28 cellular contexts compared by ENCODE assay signal in genomic region chr1:218315638-218316037, GRCh38. TPM values are rescaled to one million over a fixed set of nuclear protein-coding genes. Genes with fewer than 3 reads are reported as not detected.
"Had no signal": no experiment of that assay in that cellular context is flagged by ENCODE, and none has a peak within 500 bp of the region (broad histone marks: within the 10 kb centered on the region; RNA-seq: fewer than 3 reads in every experiment).

No MANE protein-coding gene starts in this region.

- H3K79me2 ChIP-seq: parathyroid adenoma had no signal

- H3K4me3 Mint-ChIP-seq: dendritic cell treated with granulocyte-macrophage colony-stimulating factor and Interleukin-4, amounts not matched to agents 40 ng/mL and 50 ng/mL, for 4 days; memory B cell; naive thymus-derived CD4-positive, alpha-beta T cell; nephron; neural progenitor cell; stimulated activated naive B cell treated with anti-CD40 and anti-IgM and Interleukin-4, amounts not matched to agents 10 μg/mL and 1 μg/mL and 100 μg/mL, for 72 hours; stimulated activated naive CD8-positive, alpha-beta T cell treated with anti-CD3 and anti-CD28 coated beads, Interleukin-15, Interleukin-2, amounts not matched to agents 100 ng/mL and 50 ng/mL, for 24 hours had no signal

- H3K4me1 ChIP-seq: esophagus squamous epithelium, gastrocnemius medialis, parathyroid adenoma, right lobe of liver, suprapubic skin, transverse colon, upper lobe of right lung, uterus had no signal

- H3K9me3 Mint-ChIP-seq: dendritic cell treated with granulocyte-macrophage colony-stimulating factor and Interleukin-4, amounts not matched to agents 40 ng/mL and 50 ng/mL, for 4 days; memory B cell; nephron; neural progenitor cell; stimulated activated naive B cell treated with anti-CD40 and anti-IgM and Interleukin-4, amounts not matched to agents 10 μg/mL and 1 μg/mL and 100 μg/mL, for 72 hours; stimulated activated naive CD8-positive, alpha-beta T cell treated with anti-CD3 and anti-CD28 coated beads, Interleukin-15, Interleukin-2, amounts not matched to agents 100 ng/mL and 50 ng/mL, for 24 hours had no signal

- FAIRE-seq: colon, endometrium, keratinocyte, small intestine had no signal

- H3K27me3 Mint-ChIP-seq: dendritic cell treated with granulocyte-macrophage colony-stimulating factor and Interleukin-4, amounts not matched to agents 40 ng/mL and 50 ng/mL, for 4 days; memory B cell; naive thymus-derived CD4-positive, alpha-beta T cell; progenitor cell of endocrine pancreas; stimulated activated naive B cell treated with anti-CD40 and anti-IgM and Interleukin-4, amounts not matched to agents 10 μg/mL and 1 μg/mL and 100 μg/mL, for 72 hours; stimulated activated naive CD8-positive, alpha-beta T cell treated with anti-CD3 and anti-CD28 coated beads, Interleukin-15, Interleukin-2, amounts not matched to agents 100 ng/mL and 50 ng/mL, for 24 hours had no signal

- H3K27ac ChIP-seq: esophagus squamous epithelium, gastrocnemius medialis, neural progenitor cell, parathyroid adenoma, right lobe of liver, suprapubic skin, transverse colon, upper lobe of right lung, uterus had no signal

- H3K9me3 ChIP-seq: esophagus squamous epithelium, gastrocnemius medialis, right lobe of liver, suprapubic skin, transverse colon, upper lobe of right lung, uterus had no signal

- H3K27ac Mint-ChIP-seq: dendritic cell treated with granulocyte-macrophage colony-stimulating factor and Interleukin-4, amounts not matched to agents 40 ng/mL and 50 ng/mL, for 4 days; memory B cell; naive thymus-derived CD4-positive, alpha-beta T cell; nephron; neural progenitor cell; progenitor cell of endocrine pancreas; stimulated activated naive B cell treated with anti-CD40 and anti-IgM and Interleukin-4, amounts not matched to agents 10 μg/mL and 1 μg/mL and 100 μg/mL, for 72 hours; stimulated activated naive CD8-positive, alpha-beta T cell treated with anti-CD3 and anti-CD28 coated beads, Interleukin-15, Interleukin-2, amounts not matched to agents 100 ng/mL and 50 ng/mL, for 24 hours had no signal

- H3K36me3 ChIP-seq: right lobe of liver, transverse colon, upper lobe of right lung, uterus had no signal

- DNase-seq: effector memory CD4-positive, alpha-beta T cell; erythroblast; esophagus squamous epithelium; foreskin fibroblast; gastrocnemius medialis; head of caudate nucleus; midbrain; naive thymus-derived CD4-positive, alpha-beta T cell; right lobe of liver; small intestine; stimulated activated CD4-positive, alpha-beta T cell treated with anti-CD3 and anti-CD28 coated beads, Interleukin-15, amount 100 ng/mL, for 24 hours; stimulated activated CD4-positive, alpha-beta T cell treated with anti-CD3 and anti-CD28 coated beads, Interleukin-2, amount 100 ng/mL, for 48 hours; stimulated activated naive B cell treated with anti-CD40 and anti-IgM and Interleukin-4, amounts not matched to agents 10 μg/mL and 1 μg/mL and 100 μg/mL, for 72 hours; transverse colon; upper lobe of right lung; uterus had no signal

- H3K9ac ChIP-seq: neural progenitor cell, parathyroid adenoma had no signal

- H3K4me1 Mint-ChIP-seq: nephron, neural progenitor cell had no signal

- H3K27me3 ChIP-seq: esophagus squamous epithelium, gastrocnemius medialis, neural progenitor cell, right lobe of liver, suprapubic skin, transverse colon, upper lobe of right lung, uterus had no signal

- H3K4me3 ChIP-seq: esophagus squamous epithelium, gastrocnemius medialis, lung, neural progenitor cell, right lobe of liver, suprapubic skin, transverse colon, upper lobe of right lung, uterus had no signal

- H3K4me2 ChIP-seq: neural progenitor cell had no signal

RNA-seq across cellular contexts. Expression of gene TGFB2, which starts 29.5 kb away (rescaled TPM):
- total RNA-seq: naive thymus-derived CD4-positive, alpha-beta T cell had no signal
- polyA plus RNA-seq: naive thymus-derived CD4-positive, alpha-beta T cell had no signal
